ENCODE assay signal across 8 cellular contexts in genomic region chr16:3157229-3158013, GRCh38. TPM values are rescaled to one million over a fixed set of nuclear protein-coding genes. Genes with fewer than 3 reads are reported as not detected.
DNase-seq lines count a peak whose midpoint lies in the region; ATAC-seq and TF ChIP-seq lines count a peak whose summit lies in the region.

No MANE protein-coding gene starts in this region.

- peak overlapping the region; percentile 74 to 85 for H3K9ac ChIP-seq in duodenal mucosa (ENCODE audit: low read depth in 1 of 2, low read length in 2 of 2)

- no peak for ATAC-seq in HG02852 (IDR thresholded peaks at IDR 0.05; ENCODE audit: unreplicated experiment)

- peak overlapping the region; percentile 75 for H3K27ac ChIP-seq in duodenal mucosa (ENCODE audit: low read depth, low read length)

- no peaks in the 10 kb centered on the region for H3K9me3 ChIP-seq in duodenal mucosa (ENCODE audit: control insufficient read depth in 1 of 2, low read length in 2 of 2)

- WGBS in lower leg skin, 2 donors = 1% methylated on average over 34 to 58 of the region's 58 CpGs

- TF ChIP-seq CTCF in lower leg skin (IDR thresholded peaks at IDR 0.05) = no peak

- no peaks in the 10 kb centered on the region for H3K36me3 ChIP-seq in duodenal mucosa (ENCODE audit: control insufficient read depth in 1 of 2, insufficient read depth in 2 of 2, low read length in 2 of 2)

- H3K27me3 ChIP-seq in duodenal mucosa (ENCODE audit: control insufficient read depth in 1 of 2, insufficient read depth in 2 of 2, low read length in 2 of 2) = no peaks in the 10 kb centered on the region

- TF ChIP-seq POLR2A in lower leg skin (IDR thresholded peaks at IDR 0.05) = no peak

- intact Hi-C loops in lower leg skin (cut with DNase I; ENCODE audit: low total_unique reads) = no loop called here

- peaks cover 2 to 24% of the 10 kb centered on the region in 2 donors for H3K4me1 ChIP-seq in duodenal mucosa (ENCODE audit: control insufficient read depth in 1 of 2, insufficient read depth in 2 of 2, low read length in 2 of 2)

- H3K4me3 ChIP-seq in duodenal mucosa (ENCODE audit: low read depth in 1 of 2, low read length in 2 of 2) (peak overlapping the region; percentile 79 to 91), lower leg skin (ENCODE audit: low read depth, poor library complexity, severe bottlenecking) (peak overlapping the region; percentile 82)

- peak; percentile 67 for DNase-seq in SIG-M5 treated with dmso at 0.1 percent for 504 hours (lab: John Stamatoyannopoulos, UW; ENCODE audit: unreplicated experiment)
- no peak for DNase-seq in SIG-M5 (lab: John Stamatoyannopoulos, UW)
- peak; percentile 94 for DNase-seq in NCI-H226
- peak; percentile 41 for DNase-seq in activated CD4-positive, alpha-beta T cell treated with anti-CD3 and anti-CD28 coated beads for 1 hour
- DNase-seq in lower leg skin (ENCODE audit: low spot score in 2 of 2) = peak; percentile 72 to 95
- DNase-seq in stimulated activated CD8-positive, alpha-beta memory T cell treated with anti-CD3 and anti-CD28 coated beads, Interleukin-12 subunit alpha, Interleukin-12 subunit beta, amount 100 ng/mL, for 4 hours (ENCODE audit: low read depth) = peak; percentile 45

RNA-seq across cellular contexts. Expression of gene ZNF213, which starts 22.6 kb away (rescaled TPM):
- total RNA-seq in lower leg skin = 10 to 100 TPM; 10.7 to 18.0 (median 14.6) TPM

RNA-seq across cellular contexts. Expression of gene OR1F1, which starts 30.6 kb away (rescaled TPM):
- total RNA-seq in lower leg skin = not detected

RNA-seq across cellular contexts. Expression of gene ZNF205, which starts 45.0 kb away (rescaled TPM):
- total RNA-seq in lower leg skin = 10 to 100 TPM; 15.1 to 25.3 (median 18.5) TPM

RNA-seq across cellular contexts. Expression of gene ZSCAN10, which starts 58.3 kb away (rescaled TPM):
- total RNA-seq in lower leg skin = not detected
